In the genomic region with DNA sequence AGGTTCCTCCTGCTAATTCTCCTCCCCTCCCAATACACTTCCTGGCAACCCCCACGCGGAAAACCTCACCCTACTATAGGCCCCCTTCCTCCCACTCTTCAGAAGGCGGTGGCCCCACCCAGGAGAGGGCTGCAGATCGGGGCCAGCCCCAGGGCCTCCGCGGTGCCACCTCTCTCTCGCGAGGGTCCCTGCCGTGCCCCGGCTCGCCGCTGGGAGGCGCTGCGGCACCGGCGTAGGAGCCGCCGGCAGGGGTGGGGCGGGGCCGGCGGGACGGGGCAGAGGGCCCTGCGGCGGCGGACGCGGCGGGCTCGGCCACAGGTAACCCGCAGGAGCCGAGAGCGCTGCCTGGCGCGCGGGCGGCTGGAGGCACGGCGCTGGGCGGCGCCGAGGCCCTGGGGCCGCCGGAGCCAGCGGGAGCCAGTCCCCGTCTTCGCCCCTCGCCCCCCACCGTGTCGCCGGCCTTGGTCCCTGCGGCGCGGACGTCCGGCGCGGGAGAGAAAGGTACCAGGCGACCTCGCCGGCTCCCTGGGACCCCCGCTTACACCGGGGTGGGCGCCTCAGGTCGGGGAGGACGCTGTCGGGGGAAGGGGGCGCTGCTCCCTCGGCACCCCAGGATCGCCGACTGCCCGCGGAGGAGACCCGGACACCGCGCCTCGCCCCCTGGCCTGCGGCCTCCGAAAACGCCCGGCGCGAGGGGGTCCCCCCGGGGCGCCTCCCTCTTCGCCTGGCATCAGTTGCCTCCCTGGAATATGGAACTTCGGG, we compare ENCODE assay signal across 8 cellular contexts. TPM values are rescaled to one million over a fixed set of nuclear protein-coding genes. Genes with fewer than 3 reads are reported as not detected.
A peak's percentile ranks its signal among the peaks of the same experiment; 100 is the strongest.
DNase-seq lines count a peak whose midpoint lies in the region; ATAC-seq, FAIRE-seq and TF ChIP-seq lines count a peak whose summit lies in the region.

A gene (plus strand): TSS at position 278 of the 762 bp plus-strand sequence. CDS start 133,825 bp downstream, outside the sequence.

- H3K36me3 ChIP-seq in HUES48 (ENCODE audit: control insufficient read depth, insufficient read depth, low read length) (no peaks in the 10 kb centered on the region), testis (ENCODE audit: low read depth, missing control alignments) (no peaks in the 10 kb centered on the region)

- DNase-seq in D721Med (ENCODE audit: insufficient read length, low spot score) (peak; percentile 64), SHP77 (lab: John Stamatoyannopoulos, UW) (peak; percentile 43 to 63), activated gamma-delta T cell treated with Interleukin-2 at 50 U/mL for 16 hours (peak; percentile 83), germinal center (ENCODE audit: low spot score) (peak; percentile 87), occipital lobe (lab: John Stamatoyannopoulos, UW) (peak; percentile 9), testis (peak; percentile 88)

- H3K4me1 ChIP-seq in HUES48 (ENCODE audit: control insufficient read depth, insufficient read depth, low read length) (peaks cover 13% of the 10 kb centered on the region), testis (peaks cover 12% of the 10 kb centered on the region)

- WGBS in testis, 2 donors = 0 to 2% methylated on average over 7 to 27 of the region's 86 CpGs

- H3K27ac ChIP-seq in HUES48 (ENCODE audit: low read depth, low read length) (no peak within 1 kb of the TSS), testis (peak within 1 kb of the TSS; percentile 72 to 83)

- H3K9me3 ChIP-seq in HUES48 (ENCODE audit: control insufficient read depth, insufficient read depth, low read length) (no peaks in the 10 kb centered on the region), testis (no peaks in the 10 kb centered on the region)

- peak within 1 kb of the TSS; percentile 70 for H3K4me3 ChIP-seq in HUES48 (ENCODE audit: low read depth, low read length)
- H3K4me3 ChIP-seq in testis = peak within 1 kb of the TSS; percentile 93 to 94

- TF ChIP-seq CTCF in D721Med (IDR thresholded peaks at IDR 0.05; ENCODE audit: insufficient read depth, missing control alignments) = peak; percentile 79
- peak; percentile 86 to 95 (median 93) for TF ChIP-seq CTCF in testis (IDR thresholded peaks at IDR 0.05)

- H3K27me3 ChIP-seq in HUES48 (ENCODE audit: control insufficient read depth, insufficient read depth, low read length) = peaks cover 26% of the 10 kb centered on the region
- no peaks in the 10 kb centered on the region for H3K27me3 ChIP-seq in testis

- intact Hi-C loops in testis (cut with DNase I; ENCODE audit: low total_unique reads) = loop anchor here (10.0 kb wide), 1 partner anchor 182 kb away; no protein-coding TSS in a partner anchor

- peak; percentile 92 for ATAC-seq in GM21390 (IDR thresholded peaks at IDR 0.05; ENCODE audit: unreplicated experiment)

- no peak for TF ChIP-seq POLR2A in testis (IDR thresholded peaks at IDR 0.05)

- no peak for FAIRE-seq in D721Med (lab: Jason Lieb, UNC)

- H3K9ac ChIP-seq in HUES48 (ENCODE audit: low read depth, low read length) = peak within 1 kb of the TSS; percentile 12; the same call in 1 of the 2 replicates

RNA-seq across cellular contexts. Expression of the gene that starts here (rescaled TPM):
- 33.8 TPM for total RNA-seq in occipital lobe
- total RNA-seq in testis = 10 to 100 TPM; 29.8 to 52.8 TPM
- polyA plus RNA-seq in testis (ENCODE audit: insufficient read depth, low read depth, low replicate concordance) = 20.9 TPM

Comparison
In these comparisons a context has a peak if more than half of its experiments do, and no peak if none do; other contexts are left out.
1. DNase-seq: peak in every context shown above with its lines; median percentile 88 in testis; 87 in germinal center; 83 in activated gamma-delta T cell treated with Interleukin-2 at 50 U/mL for 16 hours; 64 in D721Med; 53 in SHP77; 9 in occipital lobe.